Comparison of ENCODE assay signal across 9 cellular contexts in the genomic region with DNA sequence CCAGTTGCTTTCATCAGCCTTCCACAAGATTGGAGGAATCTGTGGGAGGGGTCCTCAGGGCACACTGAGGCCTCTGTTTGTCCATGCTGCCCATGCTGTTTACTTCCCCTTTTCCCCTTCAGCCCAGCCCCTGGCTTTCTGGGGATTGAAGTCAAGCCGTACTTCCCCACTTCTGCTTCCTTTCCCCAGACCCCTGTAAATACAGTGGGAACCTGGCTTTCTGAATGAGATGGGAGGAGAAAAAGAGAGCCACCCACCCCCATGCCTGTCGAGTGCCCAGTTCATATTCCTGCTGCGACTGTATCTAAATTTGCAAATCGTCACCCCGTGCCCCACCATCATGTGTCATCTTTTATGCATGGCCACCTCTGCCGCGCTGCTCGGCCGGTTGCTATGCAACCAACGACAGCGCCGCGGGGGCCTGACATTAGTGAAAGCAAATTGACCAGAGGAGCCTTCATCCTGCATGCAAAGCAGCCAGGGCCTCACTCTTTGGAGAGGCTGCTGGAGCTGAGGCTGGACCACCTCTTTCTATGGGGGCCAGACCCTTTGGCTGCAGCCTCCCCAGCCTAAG.
DNase-seq lines count a peak whose midpoint lies in the region; ATAC-seq and TF ChIP-seq lines count a peak whose summit lies in the region.
"Had no signal": no experiment of that assay in that cellular context is flagged by ENCODE, and none has a peak within 500 bp of the region (broad histone marks: within the 10 kb centered on the region; RNA-seq: fewer than 3 reads in every experiment).

No MANE protein-coding gene starts in this region.

- H3K4me2 ChIP-seq in neural progenitor cell, result no peak overlapping the region
- H3K4me2 ChIP-seq in mammary epithelial cell (ENCODE audit: insufficient read depth, low read depth, low read length), result no peak overlapping the region

- no TSS peak for BruUV-seq in mammary epithelial cell (replicated peaks; lab: Mats Ljungman, UMichigan)

- H3K79me2 ChIP-seq in neural progenitor cell (ENCODE audit: low read depth) (no peaks in the 10 kb centered on the region), mammary epithelial cell (ENCODE audit: insufficient read depth, low read length) (no peaks in the 10 kb centered on the region)

- no peak for TF ChIP-seq EP300 in gastroesophageal sphincter (IDR thresholded peaks at IDR 0.05)

- H3K9ac ChIP-seq in neural progenitor cell (no peak overlapping the region), mammary epithelial cell (ENCODE audit: insufficient read depth, low read length) (no peak overlapping the region)

- CTCF ChIA-PET in mammary epithelial cell (lab: Charles Lee; ENCODE audit: low non-redundant PET), result no interaction called here

- dilution Hi-C loops in mammary epithelial cell (cut with HindIII; ENCODE audit: low sequenced_read_pairs), result no loop called here

- no peak overlapping the region for H3K27ac ChIP-seq in neural progenitor cell
- no peak overlapping the region for H3K27ac ChIP-seq in heart right ventricle
- no peak overlapping the region for H3K27ac ChIP-seq in mammary epithelial cell (ENCODE audit: insufficient read depth, low read depth, low read length)
- H3K27ac ChIP-seq in gastroesophageal sphincter, result no peak overlapping the region

- H3F3A ChIP-seq in neural progenitor cell (ENCODE audit: low read depth), result no peaks in the 10 kb centered on the region

- TF ChIP-seq CTCF in neural progenitor cell (IDR thresholded peaks at IDR 0.05) (no peak), heart right ventricle (IDR thresholded peaks at IDR 0.05) (no peak), mammary epithelial cell (conservative IDR thresholded peaks at IDR 0.05 in 1 of 2, IDR thresholded peaks at IDR 0.05 in 1 of 2; ENCODE audit: extremely low read depth in 1 of 2, insufficient read depth in 1 of 2, low read depth in 1 of 2, low read length in 2 of 2) (no peak), gastroesophageal sphincter (IDR thresholded peaks at IDR 0.05) (no peak)

- WGBS in heart right ventricle, 2 donors, result 2% methylated on average over 13 of the region's 13 CpGs
- 10% methylated on average over 13 of the region's 13 CpGs for WGBS in mammary epithelial cell (ENCODE audit: low coverage, missing lambda C conversion rate)
- WGBS in gastroesophageal sphincter (ENCODE audit: low coverage in 1 of 2), 2 donors, result 2 to 17% methylated on average over 1 to 4 of the region's 13 CpGs

- peaks cover 5% of the 10 kb centered on the region for H3K9me3 ChIP-seq in neural progenitor cell (ENCODE audit: low read depth)
- H3K9me3 ChIP-seq in heart right ventricle, result no peaks in the 10 kb centered on the region
- H3K9me3 ChIP-seq in mammary epithelial cell (replicated peaks; ENCODE audit: insufficient read depth, low read length), result no peaks in the 10 kb centered on the region
- no peaks in the 10 kb centered on the region for H3K9me3 ChIP-seq in gastroesophageal sphincter

- H3K4me1 ChIP-seq in neural progenitor cell (no peaks in the 10 kb centered on the region), heart right ventricle (no peaks in the 10 kb centered on the region), mammary epithelial cell (ENCODE audit: insufficient read depth, low read length) (no peaks in the 10 kb centered on the region), gastroesophageal sphincter (no peaks in the 10 kb centered on the region)

- peak overlapping the region; percentile 92 for H3K27ac Mint-ChIP-seq in neural progenitor cell
- H3K27ac Mint-ChIP-seq: activated naive CD4-positive, alpha-beta T cell treated with anti-CD3 and anti-CD28 coated beads, Interleukin-2, amount 50 U/mL, for 24 hours had no signal

- no peaks in the 10 kb centered on the region for H3K27me3 ChIP-seq in neural progenitor cell
- H3K27me3 ChIP-seq in heart right ventricle, result peaks cover 0 to 32% (median 19%) of the 10 kb centered on the region in 7 donors
- H3K27me3 ChIP-seq in mammary epithelial cell (ENCODE audit: insufficient read depth, low read length), result no peaks in the 10 kb centered on the region
- peaks cover 39% of the 10 kb centered on the region for H3K27me3 ChIP-seq in gastroesophageal sphincter

- H3K4me3 Mint-ChIP-seq in neural progenitor cell, result peak overlapping the region; percentile 65
- H3K4me3 Mint-ChIP-seq: activated naive CD4-positive, alpha-beta T cell treated with anti-CD3 and anti-CD28 coated beads, Interleukin-2, amount 50 U/mL, for 24 hours had no signal

- H4K20me1 ChIP-seq in neural progenitor cell (ENCODE audit: low read depth) (no peaks in the 10 kb centered on the region), mammary epithelial cell (ENCODE audit: insufficient read depth, low read length) (no peaks in the 10 kb centered on the region)

- H3K36me3 ChIP-seq in neural progenitor cell (no peaks in the 10 kb centered on the region), heart right ventricle (no peaks in the 10 kb centered on the region), mammary epithelial cell (ENCODE audit: insufficient read depth, low read length) (no peaks in the 10 kb centered on the region), gastroesophageal sphincter (no peaks in the 10 kb centered on the region)

- H3K4me3 ChIP-seq in neural progenitor cell (no peak overlapping the region), heart right ventricle (no peak overlapping the region), mammary epithelial cell (replicated peaks in 1 of 3; ENCODE audit: insufficient read depth in 1 of 3, low read depth in 2 of 3, low read length in 3 of 3) (no peak overlapping the region), gastroesophageal sphincter (no peak overlapping the region)

- in situ Hi-C loops in mammary epithelial cell (cut with MboI; ENCODE audit: low sequenced_read_pairs in 2 of 2), result no loop called here

- intact Hi-C loops in heart right ventricle (cut with DNase I), result no loop called here
- intact Hi-C loops in mammary epithelial cell (cut with micrococcal nuclease), result no loop called here

- H2AFZ ChIP-seq in neural progenitor cell (replicated peaks) (no peak overlapping the region), mammary epithelial cell (ENCODE audit: low read depth, low read length) (no peak overlapping the region)

- H3K9me3 Mint-ChIP-seq in neural progenitor cell, result no peaks in the 10 kb centered on the region
- H3K9me3 Mint-ChIP-seq: activated naive CD4-positive, alpha-beta T cell treated with anti-CD3 and anti-CD28 coated beads, Interleukin-2, amount 50 U/mL, for 24 hours had no signal

- DNase-seq in NCI-H345 (lab: John Stamatoyannopoulos, UW), result peak; percentile 69
- DNase-seq in neural progenitor cell (ENCODE audit: low spot score), result peak; percentile 15
- DNase-seq in heart right ventricle, result no peak
- no peak for DNase-seq in left lobe of liver (ENCODE audit: low spot score)
- DNase-seq in mammary epithelial cell, result no peak

- H3K36me3 Mint-ChIP-seq in neural progenitor cell, result no peaks in the 10 kb centered on the region
- H3K36me3 Mint-ChIP-seq: activated naive CD4-positive, alpha-beta T cell treated with anti-CD3 and anti-CD28 coated beads, Interleukin-2, amount 50 U/mL, for 24 hours had no signal

- ATAC-seq in GM19043 (IDR thresholded peaks at IDR 0.05; ENCODE audit: low read depth, unreplicated experiment) (peak; percentile 75), HG03039 (IDR thresholded peaks at IDR 0.05; ENCODE audit: unreplicated experiment) (peak; percentile 67), heart right ventricle (no peak), left lobe of liver (no peak), gastroesophageal sphincter (no peak)

- no peak for TF ChIP-seq POLR2A in gastroesophageal sphincter (IDR thresholded peaks at IDR 0.05)

- peaks cover 27% of the 10 kb centered on the region for H3K4me1 Mint-ChIP-seq in neural progenitor cell
- H3K4me1 Mint-ChIP-seq: activated naive CD4-positive, alpha-beta T cell treated with anti-CD3 and anti-CD28 coated beads, Interleukin-2, amount 50 U/mL, for 24 hours had no signal

- H3K27me3 Mint-ChIP-seq in neural progenitor cell (ENCODE audit: insufficient read depth, low read depth), result peaks cover 13% of the 10 kb centered on the region

Comparison
In these comparisons a context has a peak if more than half of its experiments do, and no peak if none do; other contexts are left out.
1. ATAC-seq: peak in GM19043 (single experiment) and HG03039 (single experiment); none in heart right ventricle (0 of 8), left lobe of liver (single experiment) and gastroesophageal sphincter (single experiment).
2. DNase-seq: peak in NCI-H345 (single experiment) and neural progenitor cell (single experiment); none in heart right ventricle (0 of 2), left lobe of liver (single experiment) and mammary epithelial cell (single experiment).